1 cellular context compared by ENCODE assay signal in the genomic region with DNA sequence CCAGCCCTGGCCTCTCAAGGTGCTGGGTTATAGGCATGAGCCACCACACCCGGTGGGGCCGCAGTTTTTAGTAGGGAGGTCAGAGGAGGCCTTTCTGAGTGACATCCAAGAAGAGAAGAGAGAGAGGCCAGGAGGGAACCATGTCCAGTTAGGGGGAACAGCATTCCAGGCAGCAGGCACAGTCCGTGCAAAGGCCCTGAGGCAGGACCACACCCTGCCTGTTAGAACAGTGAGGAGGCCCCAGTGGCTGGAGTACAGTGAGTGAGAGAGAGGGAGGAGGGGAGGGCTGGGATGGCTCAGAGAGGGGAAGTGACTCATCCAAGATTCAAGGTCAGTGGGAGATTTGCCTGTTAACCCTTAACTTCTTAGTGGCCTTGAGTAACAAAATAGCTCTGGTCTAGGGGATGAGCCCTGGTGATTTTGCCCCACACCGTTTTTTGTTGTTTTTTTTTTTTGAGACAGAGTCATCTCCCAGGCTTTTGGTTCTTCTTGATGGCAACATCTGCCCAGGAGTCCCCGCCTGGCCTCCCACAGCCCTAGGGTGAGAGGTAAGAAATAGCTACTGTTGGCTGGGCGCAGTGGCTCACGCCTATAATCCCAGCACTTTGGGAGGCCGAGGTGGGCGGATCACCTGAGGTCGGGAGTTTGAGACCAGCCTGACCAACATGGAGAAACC.
TF ChIP-seq lines count a peak whose summit lies in the region.

No MANE protein-coding gene starts in this region.

TF ChIP-seq in K562, 482 proteins besides CTCF, POLR2A, EP300 and RAD21 (continued from another document and continues in another):
- TF ChIP-seq, protein P1, sequence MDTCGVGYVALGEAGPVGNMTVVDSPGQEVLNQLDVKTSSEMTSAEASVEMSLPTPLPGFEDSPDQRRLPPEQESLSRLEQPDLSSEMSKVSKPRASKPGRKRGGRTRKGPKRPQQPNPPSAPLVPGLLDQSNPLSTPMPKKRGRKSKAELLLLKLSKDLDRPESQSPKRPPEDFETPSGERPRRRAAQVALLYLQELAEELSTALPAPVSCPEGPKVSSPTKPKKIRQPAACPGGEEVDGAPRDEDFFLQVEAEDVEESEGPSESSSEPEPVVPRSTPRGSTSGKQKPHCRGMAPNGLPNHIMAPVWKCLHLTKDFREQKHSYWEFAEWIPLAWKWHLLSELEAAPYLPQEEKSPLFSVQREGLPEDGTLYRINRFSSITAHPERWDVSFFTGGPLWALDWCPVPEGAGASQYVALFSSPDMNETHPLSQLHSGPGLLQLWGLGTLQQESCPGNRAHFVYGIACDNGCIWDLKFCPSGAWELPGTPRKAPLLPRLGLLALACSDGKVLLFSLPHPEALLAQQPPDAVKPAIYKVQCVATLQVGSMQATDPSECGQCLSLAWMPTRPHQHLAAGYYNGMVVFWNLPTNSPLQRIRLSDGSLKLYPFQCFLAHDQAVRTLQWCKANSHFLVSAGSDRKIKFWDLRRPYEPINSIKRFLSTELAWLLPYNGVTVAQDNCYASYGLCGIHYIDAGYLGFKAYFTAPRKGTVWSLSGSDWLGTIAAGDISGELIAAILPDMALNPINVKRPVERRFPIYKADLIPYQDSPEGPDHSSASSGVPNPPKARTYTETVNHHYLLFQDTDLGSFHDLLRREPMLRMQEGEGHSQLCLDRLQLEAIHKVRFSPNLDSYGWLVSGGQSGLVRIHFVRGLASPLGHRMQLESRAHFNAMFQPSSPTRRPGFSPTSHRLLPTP (IDR thresholded peaks at IDR 0.05; ENCODE audit: borderline replicate concordance, extremely low read depth, insufficient read length): no peak
- TF ChIP-seq DPF2 (IDR thresholded peaks at IDR 0.05) (peak; percentile 98), MTA2 (IDR thresholded peaks at IDR 0.05; ENCODE audit: low read depth) (peak; percentile 36; the same call in 1 of the 2 replicates), PHF21A (IDR thresholded peaks at IDR 0.05; ENCODE audit: borderline replicate concordance, low read depth) (peak; percentile 23; the same call in 1 of the 2 replicates), GABPB2 (CRISPR knock-in tag; conservative IDR thresholded peaks at IDR 0.05) (no peak), SREBF2 (CRISPR knock-in tag; IDR thresholded peaks at IDR 0.05) (no peak), CBX8 (IDR thresholded peaks at IDR 0.05; ENCODE audit: borderline replicate concordance, extremely low read depth, low read depth, low read length, poor library complexity, severe bottlenecking) (no peak), TFE3 (CRISPR knock-in tag; IDR thresholded peaks at IDR 0.05) (no peak), PML (IDR thresholded peaks at IDR 0.05; ENCODE audit: low read length) (no peak), CBFA2T3 (IDR thresholded peaks at IDR 0.05) (peak; percentile 56), ZNF3 (CRISPR knock-in tag; IDR thresholded peaks at IDR 0.05) (peak; percentile 96), ZKSCAN1 (IDR thresholded peaks at IDR 0.05; ENCODE audit: low read depth, low read length) (peak; percentile 73; the same call in 1 of the 2 replicates), CBX5 (IDR thresholded peaks at IDR 0.05; ENCODE audit: borderline replicate concordance, low read depth) (peak; percentile 38; the same call in 1 of the 2 replicates), CCAR2 (IDR thresholded peaks at IDR 0.05; ENCODE audit: low read depth, low read length) (no peak), CREB3 (tag; conservative IDR thresholded peaks at IDR 0.05; ENCODE audit: low read depth) (no peak), ARID2 (IDR thresholded peaks at IDR 0.05) (no peak), ZNF79 (CRISPR knock-in tag; IDR thresholded peaks at IDR 0.05; ENCODE audit: low read depth) (no peak), NONO (IDR thresholded peaks at IDR 0.05; ENCODE audit: low read depth in 2 of 2, low read length in 1 of 2) (no peak), EHMT2 (IDR thresholded peaks at IDR 0.05) (no peak), ETS2 (tag; IDR thresholded peaks at IDR 0.05; ENCODE audit: borderline replicate concordance, poor library complexity, severe bottlenecking) (no peak), SNAPC5 (CRISPR knock-in tag; IDR thresholded peaks at IDR 0.05) (no peak), ASH1L (IDR thresholded peaks at IDR 0.05; ENCODE audit: borderline replicate concordance, low read depth, partially characterized antibody) (no peak), MECOM (CRISPR knock-in tag; IDR thresholded peaks at IDR 0.05) (peak; percentile 71; the same call in 1 of the 2 replicates), BCL6 (CRISPR knock-in tag; IDR thresholded peaks at IDR 0.05) (no peak), CBFB (CRISPR knock-in tag; IDR thresholded peaks at IDR 0.05) (no peak), SREBF1 (IDR thresholded peaks at IDR 0.05; ENCODE audit: borderline replicate concordance, low read depth, low read length) (no peak), GTF2F1 (IDR thresholded peaks at IDR 0.05; ENCODE audit: low read depth, low read length) (no peak), ZNF551 (CRISPR knock-in tag; IDR thresholded peaks at IDR 0.05) (no peak), SMAD3 (CRISPR knock-in tag; conservative IDR thresholded peaks at IDR 0.05) (no peak), RBM14 (IDR thresholded peaks at IDR 0.05; ENCODE audit: borderline replicate concordance, insufficient read depth, low read depth, low read length) (no peak), RERE (CRISPR knock-in tag; IDR thresholded peaks at IDR 0.05; ENCODE audit: borderline replicate concordance) (no peak), RFX7 (CRISPR knock-in tag; IDR thresholded peaks at IDR 0.05) (no peak), ZNF766 (CRISPR knock-in tag; conservative IDR thresholded peaks at IDR 0.05) (no peak)
- TF ChIP-seq, protein P2, sequence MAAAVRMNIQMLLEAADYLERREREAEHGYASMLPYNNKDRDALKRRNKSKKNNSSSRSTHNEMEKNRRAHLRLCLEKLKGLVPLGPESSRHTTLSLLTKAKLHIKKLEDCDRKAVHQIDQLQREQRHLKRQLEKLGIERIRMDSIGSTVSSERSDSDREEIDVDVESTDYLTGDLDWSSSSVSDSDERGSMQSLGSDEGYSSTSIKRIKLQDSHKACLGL (CRISPR knock-in tag; IDR thresholded peaks at IDR 0.05; ENCODE audit: borderline replicate concordance, poor library complexity, severe bottlenecking): no peak
- TF ChIP-seq, protein P3, sequence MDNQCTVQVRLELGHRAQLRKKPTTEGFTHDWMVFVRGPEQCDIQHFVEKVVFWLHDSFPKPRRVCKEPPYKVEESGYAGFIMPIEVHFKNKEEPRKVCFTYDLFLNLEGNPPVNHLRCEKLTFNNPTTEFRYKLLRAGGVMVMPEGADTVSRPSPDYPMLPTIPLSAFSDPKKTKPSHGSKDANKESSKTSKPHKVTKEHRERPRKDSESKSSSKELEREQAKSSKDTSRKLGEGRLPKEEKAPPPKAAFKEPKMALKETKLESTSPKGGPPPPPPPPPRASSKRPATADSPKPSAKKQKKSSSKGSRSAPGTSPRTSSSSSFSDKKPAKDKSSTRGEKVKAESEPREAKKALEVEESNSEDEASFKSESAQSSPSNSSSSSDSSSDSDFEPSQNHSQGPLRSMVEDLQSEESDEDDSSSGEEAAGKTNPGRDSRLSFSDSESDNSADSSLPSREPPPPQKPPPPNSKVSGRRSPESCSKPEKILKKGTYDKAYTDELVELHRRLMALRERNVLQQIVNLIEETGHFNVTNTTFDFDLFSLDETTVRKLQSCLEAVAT (IDR thresholded peaks at IDR 0.05): peak; percentile 11 to 13; a peak in 1 of 4 replicates
- TF ChIP-seq, protein P4, sequence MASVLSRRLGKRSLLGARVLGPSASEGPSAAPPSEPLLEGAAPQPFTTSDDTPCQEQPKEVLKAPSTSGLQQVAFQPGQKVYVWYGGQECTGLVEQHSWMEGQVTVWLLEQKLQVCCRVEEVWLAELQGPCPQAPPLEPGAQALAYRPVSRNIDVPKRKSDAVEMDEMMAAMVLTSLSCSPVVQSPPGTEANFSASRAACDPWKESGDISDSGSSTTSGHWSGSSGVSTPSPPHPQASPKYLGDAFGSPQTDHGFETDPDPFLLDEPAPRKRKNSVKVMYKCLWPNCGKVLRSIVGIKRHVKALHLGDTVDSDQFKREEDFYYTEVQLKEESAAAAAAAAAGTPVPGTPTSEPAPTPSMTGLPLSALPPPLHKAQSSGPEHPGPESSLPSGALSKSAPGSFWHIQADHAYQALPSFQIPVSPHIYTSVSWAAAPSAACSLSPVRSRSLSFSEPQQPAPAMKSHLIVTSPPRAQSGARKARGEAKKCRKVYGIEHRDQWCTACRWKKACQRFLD (CRISPR knock-in tag; IDR thresholded peaks at IDR 0.05): peak; percentile 86
- TF ChIP-seq, protein P5, sequence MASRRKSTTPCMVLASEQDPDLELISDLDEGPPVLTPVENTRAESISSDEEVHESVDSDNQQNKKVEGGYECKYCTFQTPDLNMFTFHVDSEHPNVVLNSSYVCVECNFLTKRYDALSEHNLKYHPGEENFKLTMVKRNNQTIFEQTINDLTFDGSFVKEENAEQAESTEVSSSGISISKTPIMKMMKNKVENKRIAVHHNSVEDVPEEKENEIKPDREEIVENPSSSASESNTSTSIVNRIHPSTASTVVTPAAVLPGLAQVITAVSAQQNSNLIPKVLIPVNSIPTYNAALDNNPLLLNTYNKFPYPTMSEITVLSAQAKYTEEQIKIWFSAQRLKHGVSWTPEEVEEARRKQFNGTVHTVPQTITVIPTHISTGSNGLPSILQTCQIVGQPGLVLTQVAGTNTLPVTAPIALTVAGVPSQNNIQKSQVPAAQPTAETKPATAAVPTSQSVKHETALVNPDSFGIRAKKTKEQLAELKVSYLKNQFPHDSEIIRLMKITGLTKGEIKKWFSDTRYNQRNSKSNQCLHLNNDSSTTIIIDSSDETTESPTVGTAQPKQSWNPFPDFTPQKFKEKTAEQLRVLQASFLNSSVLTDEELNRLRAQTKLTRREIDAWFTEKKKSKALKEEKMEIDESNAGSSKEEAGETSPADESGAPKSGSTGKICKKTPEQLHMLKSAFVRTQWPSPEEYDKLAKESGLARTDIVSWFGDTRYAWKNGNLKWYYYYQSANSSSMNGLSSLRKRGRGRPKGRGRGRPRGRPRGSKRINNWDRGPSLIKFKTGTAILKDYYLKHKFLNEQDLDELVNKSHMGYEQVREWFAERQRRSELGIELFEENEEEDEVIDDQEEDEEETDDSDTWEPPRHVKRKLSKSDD (conservative IDR thresholded peaks at IDR 0.05; ENCODE audit: low read length): no peak
